27 cellular contexts compared by ENCODE assay signal in genomic region chr1:5554111-5554510, GRCh38.
"Had no signal": no experiment of that assay in that cellular context is flagged by ENCODE, and none has a peak within 500 bp of the region (broad histone marks: within the 10 kb centered on the region; RNA-seq: fewer than 3 reads in every experiment).

No MANE protein-coding gene starts in this region.

- DNase-seq: hypothalamus; immature natural killer cell; kidney; left colon; left lung; lower lobe of right lung; mammary epithelial cell; mesenchymal stem cell; naive thymus-derived CD8-positive, alpha-beta T cell; occipital lobe; ovary; right lobe of liver; stimulated activated CD4-positive, alpha-beta T cell treated with anti-CD3 and anti-CD28 coated beads, Interleukin-2, amount 100 ng/mL, for 24 hours; stimulated activated CD4-positive, alpha-beta T cell treated with anti-CD3 and anti-CD28 coated beads, Interleukin-4, amount 100 ng/mL, for 1 hour; stimulated activated naive B cell treated with anti-CD40 and anti-IgM and Interleukin-4, amounts not matched to agents 10 μg/mL and 1 μg/mL and 100 μg/mL, for 72 hours; stimulated activated naive CD8-positive, alpha-beta T cell treated with anti-CD3 and anti-CD28 coated beads, Interleukin-15, Interleukin-2, amounts not matched to agents 100 U/mL and 50 U/mL, for 24 hours; stomach; testis; thyroid gland; transverse colon; upper lobe of right lung had no signal

- H3K27ac Mint-ChIP-seq: immature natural killer cell; naive thymus-derived CD8-positive, alpha-beta T cell; nephron; progenitor cell of endocrine pancreas; stimulated activated naive B cell treated with anti-CD40 and anti-IgM and Interleukin-4, amounts not matched to agents 10 μg/mL and 1 μg/mL and 100 μg/mL, for 72 hours had no signal

- H3K27ac ChIP-seq: left lung, lower lobe of right lung, neutrophil, ovary, right atrium auricular region, right lobe of liver, stomach, testis, thyroid gland, transverse colon, upper lobe of right lung had no signal

- H3K4me1 Mint-ChIP-seq: immature natural killer cell; nephron; neural crest cell; stimulated activated naive B cell treated with anti-CD40 and anti-IgM and Interleukin-4, amounts not matched to agents 10 μg/mL and 1 μg/mL and 100 μg/mL, for 72 hours had no signal

- H3K36me3 Mint-ChIP-seq: immature natural killer cell had no signal

- H3K4me1 ChIP-seq: left lung, lower lobe of right lung, right atrium auricular region, right lobe of liver, stomach, testis, thyroid gland, transverse colon, upper lobe of right lung had no signal

- ATAC-seq: left colon; left lung; lower lobe of right lung; naive thymus-derived CD8-positive, alpha-beta T cell; right lobe of liver; stimulated activated naive B cell treated with anti-CD40 and anti-IgM and Interleukin-4, amounts not matched to agents 10 μg/mL and 1 μg/mL and 100 μg/mL, for 72 hours; stimulated activated naive CD8-positive, alpha-beta T cell treated with anti-CD3 and anti-CD28 coated beads, Interleukin-15, Interleukin-2, amounts not matched to agents 100 U/mL and 50 U/mL, for 24 hours; upper lobe of right lung had no signal

- H3K9me3 ChIP-seq: neutrophil, ovary, right lobe of liver, testis, thyroid gland, upper lobe of right lung had no signal

- H3K4me3 Mint-ChIP-seq: immature natural killer cell; naive thymus-derived CD8-positive, alpha-beta T cell; nephron; neural crest cell; stimulated activated naive B cell treated with anti-CD40 and anti-IgM and Interleukin-4, amounts not matched to agents 10 μg/mL and 1 μg/mL and 100 μg/mL, for 72 hours had no signal

- H3K27me3 ChIP-seq: left lung, neutrophil, ovary, right atrium auricular region, right lobe of liver, testis, thyroid gland, upper lobe of right lung had no signal

- H3K4me3 ChIP-seq: left lung, lower lobe of right lung, ovary, right atrium auricular region, right lobe of liver, smooth muscle cell, stomach, testis, thyroid gland, transverse colon, upper lobe of right lung had no signal

- H3K36me3 ChIP-seq: left lung, lower lobe of right lung, neutrophil, ovary, right atrium auricular region, right lobe of liver, stomach, thyroid gland, transverse colon, upper lobe of right lung had no signal

- H3K27me3 Mint-ChIP-seq: progenitor cell of endocrine pancreas had no signal

- H3K4me2 ChIP-seq: smooth muscle cell had no signal
